In the genomic region with DNA sequence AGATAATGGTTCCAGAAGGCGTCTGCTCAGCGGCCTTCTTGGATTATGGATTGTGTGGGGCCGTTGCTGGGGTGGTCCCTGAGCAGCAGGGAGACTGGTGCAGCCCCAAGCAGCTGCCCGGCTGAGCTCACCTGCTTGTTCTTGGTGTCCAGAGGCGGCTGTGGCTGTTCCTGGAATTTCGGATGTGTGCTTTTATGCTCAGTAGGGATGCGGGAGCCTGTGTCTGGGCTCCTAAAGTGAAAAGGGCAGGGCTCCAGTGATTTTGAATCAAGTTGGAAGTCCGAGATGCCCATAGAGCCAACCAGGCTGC, we compare ENCODE assay signal across 2 cellular contexts.
TF ChIP-seq lines count a peak whose summit lies in the region.

No MANE protein-coding gene starts in this region.

TF ChIP-seq in H1, 55 proteins besides CTCF, POLR2A, EP300 and RAD21 (continued from another document):
- TF ChIP-seq NANOG (IDR thresholded peaks at IDR 0.05; ENCODE audit: insufficient read depth, low read depth, low read length, poor library complexity, severe bottlenecking) = no peak

TF ChIP-seq in WTC11, 78 proteins besides CTCF, POLR2A, EP300 and RAD21 (continued from another document):
- no peak for TF ChIP-seq ZSCAN18 (CRISPR knock-in tag; IDR thresholded peaks at IDR 0.05)
- no peak for TF ChIP-seq ELF4 (CRISPR knock-in tag; IDR thresholded peaks at IDR 0.05; ENCODE audit: low read depth)
- no peak for TF ChIP-seq FOXP1 (CRISPR knock-in tag; IDR thresholded peaks at IDR 0.05; ENCODE audit: borderline replicate concordance)
- no peak for TF ChIP-seq FOXJ3 (CRISPR knock-in tag; IDR thresholded peaks at IDR 0.05; ENCODE audit: borderline replicate concordance)
- no peak for TF ChIP-seq MXD4 (CRISPR knock-in tag; IDR thresholded peaks at IDR 0.05; ENCODE audit: borderline replicate concordance)
- TF ChIP-seq ZNF671 (CRISPR knock-in tag; IDR thresholded peaks at IDR 0.05) = no peak
- TF ChIP-seq, protein P1, sequence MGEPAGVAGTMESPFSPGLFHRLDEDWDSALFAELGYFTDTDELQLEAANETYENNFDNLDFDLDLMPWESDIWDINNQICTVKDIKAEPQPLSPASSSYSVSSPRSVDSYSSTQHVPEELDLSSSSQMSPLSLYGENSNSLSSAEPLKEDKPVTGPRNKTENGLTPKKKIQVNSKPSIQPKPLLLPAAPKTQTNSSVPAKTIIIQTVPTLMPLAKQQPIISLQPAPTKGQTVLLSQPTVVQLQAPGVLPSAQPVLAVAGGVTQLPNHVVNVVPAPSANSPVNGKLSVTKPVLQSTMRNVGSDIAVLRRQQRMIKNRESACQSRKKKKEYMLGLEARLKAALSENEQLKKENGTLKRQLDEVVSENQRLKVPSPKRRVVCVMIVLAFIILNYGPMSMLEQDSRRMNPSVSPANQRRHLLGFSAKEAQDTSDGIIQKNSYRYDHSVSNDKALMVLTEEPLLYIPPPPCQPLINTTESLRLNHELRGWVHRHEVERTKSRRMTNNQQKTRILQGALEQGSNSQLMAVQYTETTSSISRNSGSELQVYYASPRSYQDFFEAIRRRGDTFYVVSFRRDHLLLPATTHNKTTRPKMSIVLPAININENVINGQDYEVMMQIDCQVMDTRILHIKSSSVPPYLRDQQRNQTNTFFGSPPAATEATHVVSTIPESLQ (CRISPR knock-in tag; IDR thresholded peaks at IDR 0.05) = no peak
- no peak for TF ChIP-seq ERG (CRISPR knock-in tag; IDR thresholded peaks at IDR 0.05)
- TF ChIP-seq IRF1 (CRISPR knock-in tag; IDR thresholded peaks at IDR 0.05) = no peak
- TF ChIP-seq, protein P2, sequence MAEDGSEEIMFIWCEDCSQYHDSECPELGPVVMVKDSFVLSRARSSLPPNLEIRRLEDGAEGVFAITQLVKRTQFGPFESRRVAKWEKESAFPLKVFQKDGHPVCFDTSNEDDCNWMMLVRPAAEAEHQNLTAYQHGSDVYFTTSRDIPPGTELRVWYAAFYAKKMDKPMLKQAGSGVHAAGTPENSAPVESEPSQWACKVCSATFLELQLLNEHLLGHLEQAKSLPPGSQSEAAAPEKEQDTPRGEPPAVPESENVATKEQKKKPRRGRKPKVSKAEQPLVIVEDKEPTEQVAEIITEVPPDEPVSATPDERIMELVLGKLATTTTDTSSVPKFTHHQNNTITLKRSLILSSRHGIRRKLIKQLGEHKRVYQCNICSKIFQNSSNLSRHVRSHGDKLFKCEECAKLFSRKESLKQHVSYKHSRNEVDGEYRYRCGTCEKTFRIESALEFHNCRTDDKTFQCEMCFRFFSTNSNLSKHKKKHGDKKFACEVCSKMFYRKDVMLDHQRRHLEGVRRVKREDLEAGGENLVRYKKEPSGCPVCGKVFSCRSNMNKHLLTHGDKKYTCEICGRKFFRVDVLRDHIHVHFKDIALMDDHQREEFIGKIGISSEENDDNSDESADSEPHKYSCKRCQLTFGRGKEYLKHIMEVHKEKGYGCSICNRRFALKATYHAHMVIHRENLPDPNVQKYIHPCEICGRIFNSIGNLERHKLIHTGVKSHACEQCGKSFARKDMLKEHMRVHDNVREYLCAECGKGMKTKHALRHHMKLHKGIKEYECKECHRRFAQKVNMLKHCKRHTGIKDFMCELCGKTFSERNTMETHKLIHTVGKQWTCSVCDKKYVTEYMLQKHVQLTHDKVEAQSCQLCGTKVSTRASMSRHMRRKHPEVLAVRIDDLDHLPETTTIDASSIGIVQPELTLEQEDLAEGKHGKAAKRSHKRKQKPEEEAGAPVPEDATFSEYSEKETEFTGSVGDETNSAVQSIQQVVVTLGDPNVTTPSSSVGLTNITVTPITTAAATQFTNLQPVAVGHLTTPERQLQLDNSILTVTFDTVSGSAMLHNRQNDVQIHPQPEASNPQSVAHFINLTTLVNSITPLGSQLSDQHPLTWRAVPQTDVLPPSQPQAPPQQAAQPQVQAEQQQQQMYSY (CRISPR knock-in tag; IDR thresholded peaks at IDR 0.05) = no peak
- TF ChIP-seq SOX15 (CRISPR knock-in tag; IDR thresholded peaks at IDR 0.05) = no peak
- TF ChIP-seq, protein P3, sequence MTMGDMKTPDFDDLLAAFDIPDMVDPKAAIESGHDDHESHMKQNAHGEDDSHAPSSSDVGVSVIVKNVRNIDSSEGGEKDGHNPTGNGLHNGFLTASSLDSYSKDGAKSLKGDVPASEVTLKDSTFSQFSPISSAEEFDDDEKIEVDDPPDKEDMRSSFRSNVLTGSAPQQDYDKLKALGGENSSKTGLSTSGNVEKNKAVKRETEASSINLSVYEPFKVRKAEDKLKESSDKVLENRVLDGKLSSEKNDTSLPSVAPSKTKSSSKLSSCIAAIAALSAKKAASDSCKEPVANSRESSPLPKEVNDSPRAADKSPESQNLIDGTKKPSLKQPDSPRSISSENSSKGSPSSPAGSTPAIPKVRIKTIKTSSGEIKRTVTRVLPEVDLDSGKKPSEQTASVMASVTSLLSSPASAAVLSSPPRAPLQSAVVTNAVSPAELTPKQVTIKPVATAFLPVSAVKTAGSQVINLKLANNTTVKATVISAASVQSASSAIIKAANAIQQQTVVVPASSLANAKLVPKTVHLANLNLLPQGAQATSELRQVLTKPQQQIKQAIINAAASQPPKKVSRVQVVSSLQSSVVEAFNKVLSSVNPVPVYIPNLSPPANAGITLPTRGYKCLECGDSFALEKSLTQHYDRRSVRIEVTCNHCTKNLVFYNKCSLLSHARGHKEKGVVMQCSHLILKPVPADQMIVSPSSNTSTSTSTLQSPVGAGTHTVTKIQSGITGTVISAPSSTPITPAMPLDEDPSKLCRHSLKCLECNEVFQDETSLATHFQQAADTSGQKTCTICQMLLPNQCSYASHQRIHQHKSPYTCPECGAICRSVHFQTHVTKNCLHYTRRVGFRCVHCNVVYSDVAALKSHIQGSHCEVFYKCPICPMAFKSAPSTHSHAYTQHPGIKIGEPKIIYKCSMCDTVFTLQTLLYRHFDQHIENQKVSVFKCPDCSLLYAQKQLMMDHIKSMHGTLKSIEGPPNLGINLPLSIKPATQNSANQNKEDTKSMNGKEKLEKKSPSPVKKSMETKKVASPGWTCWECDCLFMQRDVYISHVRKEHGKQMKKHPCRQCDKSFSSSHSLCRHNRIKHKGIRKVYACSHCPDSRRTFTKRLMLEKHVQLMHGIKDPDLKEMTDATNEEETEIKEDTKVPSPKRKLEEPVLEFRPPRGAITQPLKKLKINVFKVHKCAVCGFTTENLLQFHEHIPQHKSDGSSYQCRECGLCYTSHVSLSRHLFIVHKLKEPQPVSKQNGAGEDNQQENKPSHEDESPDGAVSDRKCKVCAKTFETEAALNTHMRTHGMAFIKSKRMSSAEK (CRISPR knock-in tag; IDR thresholded peaks at IDR 0.05; ENCODE audit: borderline replicate concordance) = no peak
- TF ChIP-seq CREB1 (CRISPR knock-in tag; IDR thresholded peaks at IDR 0.05) = no peak
- no peak for TF ChIP-seq ZNF416 (CRISPR knock-in tag; IDR thresholded peaks at IDR 0.05)
